12 cellular contexts compared by ENCODE assay signal in the genomic region with DNA sequence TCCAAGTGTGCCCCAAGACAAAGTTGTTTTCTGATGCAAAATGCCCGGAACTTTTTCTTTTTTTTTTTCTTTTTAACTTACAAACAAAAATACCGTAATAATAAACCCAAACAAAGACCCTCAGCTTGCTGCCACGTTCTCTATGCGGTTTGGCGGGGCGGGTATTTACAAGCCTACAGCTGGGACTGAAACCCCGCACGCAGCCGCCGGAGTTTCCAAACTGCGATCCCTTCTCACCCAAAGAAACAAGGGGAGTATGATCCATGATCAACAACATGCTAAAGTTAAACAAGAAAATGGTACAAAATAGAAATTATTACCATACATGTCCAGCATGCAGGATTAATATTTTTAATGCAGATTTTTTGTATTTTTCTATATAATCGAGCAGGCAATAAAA. TPM values are rescaled to one million over a fixed set of nuclear protein-coding genes. Genes with fewer than 3 reads are reported as not detected.
DNase-seq lines count a peak whose midpoint lies in the region; ATAC-seq and TF ChIP-seq lines count a peak whose summit lies in the region.
"Had no signal": no experiment of that assay in that cellular context is flagged by ENCODE, and none has a peak within 500 bp of the region (broad histone marks: within the 10 kb centered on the region; RNA-seq: fewer than 3 reads in every experiment).

No MANE protein-coding gene starts in this region.

- DNase-seq in cardiac septum (ENCODE audit: low spot score) (peak; percentile 68), left cardiac atrium (no peak), fibroblast of villous mesenchyme (ENCODE audit: low read depth) (no peak), neural crest cell (ENCODE audit: low read depth, low spot score) (no peak), aorta (no peak), HuH-7 (ENCODE audit: low spot score) (no peak)
- DNase-seq in activated CD4-positive, alpha-beta T cell treated with anti-CD3 and anti-CD28 coated beads for 36 hours = no peak
- no peak for DNase-seq in stimulated activated naive CD4-positive, alpha-beta T cell (lab: John Stamatoyannopoulos, UW)
- DNase-seq: amniotic stem cell, NCI-H2081 treated with DMSO at 0.1 percent for 48 hours, RPMI8226 had no signal

- no peaks in the 10 kb centered on the region for H3K36me3 Mint-ChIP-seq in neural crest cell (ENCODE audit: low read depth)
- H3K36me3 Mint-ChIP-seq in activated CD4-positive, alpha-beta T cell treated with anti-CD3 and anti-CD28 coated beads for 36 hours (ENCODE audit: low read depth) = no peaks in the 10 kb centered on the region

- ATAC-seq in left cardiac atrium (no peak), aorta (ENCODE audit: low FRiP score) (no peak)
- ATAC-seq in activated CD4-positive, alpha-beta T cell treated with anti-CD3 and anti-CD28 coated beads for 36 hours = no peak
- ATAC-seq: A549 had no signal

- WGBS in aorta, 2 donors = 20 to 38% methylated on average over 12 of the region's 12 CpGs

- peak overlapping the region; percentile 85 for H3K4me3 Mint-ChIP-seq in neural crest cell
- no peak overlapping the region for H3K4me3 Mint-ChIP-seq in activated CD4-positive, alpha-beta T cell treated with anti-CD3 and anti-CD28 coated beads for 36 hours

- intact Hi-C loops in cardiac septum (cut with DNase I) (no loop called here), left cardiac atrium (cut with DNase I) (loop anchor here in 1 of 2 donors (5.0 to 10.0 kb wide), 2 partner anchors 215 to 1422 kb away; no protein-coding TSS in a partner anchor), aorta (cut with DNase I) (loop anchor here (5.0 to 10.0 kb wide), 3 partner anchors 55 to 525 kb away; no protein-coding TSS in a partner anchor)
- intact Hi-C loops in activated CD4-positive, alpha-beta T cell treated with anti-CD3 and anti-CD28 coated beads for 36 hours (cut with DNase I, micrococcal nuclease) = loop anchor here (5.0 to 10.0 kb wide), 2 partner anchors 802 to 1960 kb away; no protein-coding TSS in a partner anchor

- H3K27me3 Mint-ChIP-seq in neural crest cell (ENCODE audit: low read depth) = peaks cover 97% of the 10 kb centered on the region
- H3K27me3 Mint-ChIP-seq in activated CD4-positive, alpha-beta T cell treated with anti-CD3 and anti-CD28 coated beads for 36 hours = peaks cover 76% of the 10 kb centered on the region

- no peak overlapping the region for H3K27ac ChIP-seq in aorta (ENCODE audit: low read depth in 1 of 2, low read length in 2 of 2)
- H3K27ac ChIP-seq: A549 had no signal

- POLR2A ChIA-PET in activated CD4-positive, alpha-beta T cell treated with anti-CD3 and anti-CD28 coated beads for 36 hours (lab: Charles Lee) = no interaction called here

- no peaks in the 10 kb centered on the region for H3K36me3 ChIP-seq in aorta (ENCODE audit: control insufficient read depth in 1 of 2, insufficient read depth in 2 of 2, low read length in 1 of 2)

- H3K27me3 ChIP-seq in aorta (ENCODE audit: control insufficient read depth in 1 of 2, insufficient read depth in 2 of 2, low read length in 1 of 2) = no peaks in the 10 kb centered on the region

- no peaks in the 10 kb centered on the region for H3K4me1 ChIP-seq in aorta (ENCODE audit: control insufficient read depth in 1 of 2, insufficient read depth in 2 of 2, low read length in 2 of 2)
- H3K4me1 ChIP-seq: A549 had no signal

- CTCF ChIA-PET in activated CD4-positive, alpha-beta T cell treated with anti-CD3 and anti-CD28 coated beads for 36 hours (lab: Charles Lee) = interaction anchor here (0.6 kb wide), 2 partner anchors 24 to 31 kb away, joined by 3 read pairs; no protein-coding TSS in a partner anchor

- TF ChIP-seq CTCF in fibroblast of villous mesenchyme (IDR thresholded peaks at IDR 0.05; ENCODE audit: insufficient read depth, low read depth, low read length) (no peak), neural crest cell (conservative IDR thresholded peaks at IDR 0.05) (no peak)

- no peak overlapping the region for H3K27ac Mint-ChIP-seq in neural crest cell (ENCODE audit: unreplicated experiment)
- no peak overlapping the region for H3K27ac Mint-ChIP-seq in activated CD4-positive, alpha-beta T cell treated with anti-CD3 and anti-CD28 coated beads for 36 hours

- H3K9me3 Mint-ChIP-seq in neural crest cell = no peaks in the 10 kb centered on the region
- H3K9me3 Mint-ChIP-seq in activated CD4-positive, alpha-beta T cell treated with anti-CD3 and anti-CD28 coated beads for 36 hours (ENCODE audit: low read depth) = no peaks in the 10 kb centered on the region

- H3K4me3 ChIP-seq in fibroblast of villous mesenchyme (ENCODE audit: low read depth, low read length) (peak overlapping the region; percentile 34), aorta (ENCODE audit: low read length in 2 of 2) (peak overlapping the region; percentile 0 to 54)
- H3K4me3 ChIP-seq: A549 had no signal

- H3K4me1 Mint-ChIP-seq in neural crest cell = peaks cover 23% of the 10 kb centered on the region
- H3K4me1 Mint-ChIP-seq in activated CD4-positive, alpha-beta T cell treated with anti-CD3 and anti-CD28 coated beads for 36 hours = peaks cover 16% of the 10 kb centered on the region

- H3K9me3 ChIP-seq in aorta (ENCODE audit: control insufficient read depth, low read length) = no peaks in the 10 kb centered on the region
- H3K9me3 ChIP-seq: A549 had no signal

RNA-seq across cellular contexts. Expression of a gene that starts 2.1 kb away (rescaled TPM):
- total RNA-seq in cardiac septum (6.8 TPM), left cardiac atrium (10 to 100 TPM; 24.8 to 32.5 TPM), fibroblast of villous mesenchyme (0.43 and 0.64 TPM in 2 replicates), neural crest cell (1.6 and 1.9 TPM in 2 replicates), aorta (10 to 100 TPM; 55.0 to 66.3 TPM)
- polyA plus RNA-seq in aorta = 10 to 100 TPM in 1 of 2 donors, 1 to 10 TPM in 1; 4.2 to 20.8 TPM
- total RNA-seq in activated CD4-positive, alpha-beta T cell treated with anti-CD3 and anti-CD28 coated beads for 36 hours = not detected
